In genomic region chr18:50819027-50819726, GRCh38 we compare ENCODE assay signal across 8 cellular contexts. TPM values are rescaled to one million over a fixed set of nuclear protein-coding genes. Genes with fewer than 3 reads are reported as not detected.
DNase-seq lines count a peak whose midpoint lies in the region; ATAC-seq and TF ChIP-seq lines count a peak whose summit lies in the region.

No MANE protein-coding gene starts in this region.

- DNase-seq in AG04449 (ENCODE audit: low read depth, low spot score) (no peak), HFF-Myc (ENCODE audit: extremely low read depth, low read depth) (no peak), WERI-Rb-1 (peak; percentile 49), hepatocyte (ENCODE audit: low spot score) (peak; percentile 74), sciatic nerve (ENCODE audit: low spot score) (no peak), NOMO-1 treated with DMSO at 0.1 percent for 48 hours (lab: John Stamatoyannopoulos, UW; ENCODE audit: unreplicated experiment) (no peak)
- DNase-seq in activated CD4-positive, alpha-beta T cell treated with anti-CD3 and anti-CD28 coated beads for 1 hour: no peak

- CTCF ChIA-PET in AG04449 (lab: Yijun Ruan, JAX): interaction anchor here (0.7 to 6.1 kb wide), 9 partner anchors 10 to 292 kb away, joined by 3 to 43 read pairs (median 3); no protein-coding TSS in a partner anchor

- no peaks in the 10 kb centered on the region for H3K9me2 ChIP-seq in hepatocyte (replicated peaks; ENCODE audit: insufficient read depth)

- TF ChIP-seq CTCF in AG04449 (IDR thresholded peaks at IDR 0.05; ENCODE audit: insufficient read depth, low read length, missing control alignments) (no peak), HFF-Myc (IDR thresholded peaks at IDR 0.05; ENCODE audit: low read depth, low read length, missing control alignments) (no peak), WERI-Rb-1 (IDR thresholded peaks at IDR 0.05; ENCODE audit: low read depth, low read length) (peak; percentile 21; the same call in 1 of the 2 replicates), hepatocyte (IDR thresholded peaks at IDR 0.05; ENCODE audit: poor library complexity) (peak; percentile 20)

- H4K20me1 ChIP-seq in hepatocyte (ENCODE audit: insufficient read depth, poor library complexity, severe bottlenecking): no peaks in the 10 kb centered on the region

- peak; percentile 8 for ATAC-seq in sciatic nerve
- no peak for ATAC-seq in HG03378 (IDR thresholded peaks at IDR 0.05; ENCODE audit: unreplicated experiment)

- intact Hi-C loops in sciatic nerve (cut with DNase I): no loop called here

- H3K4me3 ChIP-seq in AG04449 (ENCODE audit: low read depth, low read length) (peak overlapping the region; percentile 42), HFF-Myc (replicated peaks; ENCODE audit: low read depth, low read length) (peak overlapping the region; percentile 25), WERI-Rb-1 (ENCODE audit: low read depth, low read length) (peak overlapping the region; percentile 41), hepatocyte (peak overlapping the region; percentile 19)

- POLR2A ChIA-PET in AG04449 (lab: Yijun Ruan, JAX): no interaction called here

- no peaks in the 10 kb centered on the region for H3K36me3 ChIP-seq in WERI-Rb-1
- no peaks in the 10 kb centered on the region for H3K36me3 ChIP-seq in hepatocyte (replicated peaks; ENCODE audit: insufficient read depth, low read depth)

- peak overlapping the region; percentile 89 for H3K4me2 ChIP-seq in hepatocyte

- no peaks in the 10 kb centered on the region for H3K79me2 ChIP-seq in hepatocyte

- no peaks in the 10 kb centered on the region for H3K9me3 ChIP-seq in WERI-Rb-1 (ENCODE audit: severe bottlenecking)
- H3K9me3 ChIP-seq in hepatocyte (ENCODE audit: low read depth): no peaks in the 10 kb centered on the region

- peaks cover 3% of the 10 kb centered on the region for H3K4me1 ChIP-seq in hepatocyte (ENCODE audit: insufficient read depth)

- H3K27me3 ChIP-seq in WERI-Rb-1 (ENCODE audit: insufficient read depth, low read depth, severe bottlenecking) (no peaks in the 10 kb centered on the region), hepatocyte (no peaks in the 10 kb centered on the region)

- H2AFZ ChIP-seq in hepatocyte: peak overlapping the region; percentile 56

- no peak overlapping the region for H3K27ac ChIP-seq in WERI-Rb-1
- no peak overlapping the region for H3K27ac ChIP-seq in hepatocyte

- 18% methylated on average over 16 of the region's 16 CpGs for WGBS in hepatocyte (ENCODE audit: low lambda C conversion rate, missing lambda C conversion rate)

RNA-seq across cellular contexts. Expression of gene MRO, which starts 0.6 kb away (rescaled TPM):
- total RNA-seq in hepatocyte (2.0 and 3.1 TPM in 2 replicates), sciatic nerve (2.0 TPM)
- 1.2 and 1.3 TPM in 2 replicates for polyA plus RNA-seq in hepatocyte

RNA-seq across cellular contexts. Expression of gene ME2, which starts 59.7 kb away (rescaled TPM):
- total RNA-seq in hepatocyte: 45.8 and 52.9 TPM in 2 replicates
- 30.2 and 33.6 TPM in 2 replicates for polyA plus RNA-seq in hepatocyte
- total RNA-seq in sciatic nerve: 37.1 TPM

Comparison
In these comparisons a context has a peak if more than half of its experiments do, and no peak if none do; other contexts are left out.
1. DNase-seq: peak in WERI-Rb-1 (single experiment) and hepatocyte (single experiment); none in AG04449 (single experiment), HFF-Myc (single experiment), sciatic nerve (single experiment), activated CD4-positive, alpha-beta T cell treated with anti-CD3 and anti-CD28 coated beads for 1 hour (single experiment) and NOMO-1 treated with DMSO at 0.1 percent for 48 hours (single experiment).
2. CTCF ChIP-seq: peak in WERI-Rb-1 (single experiment) and hepatocyte (single experiment); none in AG04449 (single experiment) and HFF-Myc (single experiment).
3. Peak in every context shown above with its lines, with median percentiles within 50 percentile points of each other: H3K4me3 ChIP-seq.